Comparison of ENCODE assay signal across 9 cellular contexts in genomic region chr9:124859803-124860581, GRCh38. TPM values are rescaled to one million over a fixed set of nuclear protein-coding genes. Genes with fewer than 3 reads are reported as not detected.
DNase-seq lines count a peak whose midpoint lies in the region; ATAC-seq, FAIRE-seq and TF ChIP-seq lines count a peak whose summit lies in the region.
"Had no signal": no experiment of that assay in that cellular context is flagged by ENCODE, and none has a peak within 500 bp of the region (broad histone marks: within the 10 kb centered on the region; RNA-seq: fewer than 3 reads in every experiment).

No MANE protein-coding gene starts in this region.

- no peak overlapping the region for H2BK12ac ChIP-seq in mesenchymal stem cell (ENCODE audit: low read length in 2 of 2)

- H3K9ac ChIP-seq in HUES6 (ENCODE audit: low read length) (peak overlapping the region; percentile 100), astrocyte (ENCODE audit: low read length) (peak overlapping the region; percentile 98), mesenchymal stem cell (ENCODE audit: low read length) (peak overlapping the region; percentile 94)

- WGBS in mesenchymal stem cell: 79% methylated on average over 5 of the region's 10 CpGs

- peaks cover 7% of the 10 kb centered on the region for H3K79me1 ChIP-seq in mesenchymal stem cell (replicated peaks; ENCODE audit: low read length, poor library complexity, severe bottlenecking)

- H2AFZ ChIP-seq in astrocyte (ENCODE audit: low read depth, low read length) (no peak overlapping the region), mesenchymal stem cell (ENCODE audit: low read depth, low read length) (no peak overlapping the region)

- H3K4me3 ChIP-seq in AG04449 (ENCODE audit: low read depth, low read length) (peak overlapping the region; percentile 80), HUES6 (ENCODE audit: low read depth, low read length) (peak overlapping the region; percentile 89), astrocyte (ENCODE audit: insufficient read depth, low read depth, low read length) (peak overlapping the region; percentile 96), mesenchymal stem cell (ENCODE audit: insufficient read depth in 1 of 2, low read depth in 1 of 2, low read length in 2 of 2) (peak overlapping the region in 1 of 2 experiments; percentile 99)

- H3K36me3 Mint-ChIP-seq in astrocyte (ENCODE audit: low read depth, unreplicated experiment): peaks cover 20% of the 10 kb centered on the region

- no peak overlapping the region for H3K23ac ChIP-seq in mesenchymal stem cell (ENCODE audit: low read length in 2 of 2)

- no peaks in the 10 kb centered on the region for H3K27me3 Mint-ChIP-seq in astrocyte (ENCODE audit: low read depth, unreplicated experiment)

- no peaks in the 10 kb centered on the region for H3K9me3 Mint-ChIP-seq in astrocyte (ENCODE audit: unreplicated experiment)

- DNase-seq in AG04449 (ENCODE audit: low read depth, low spot score) (no peak), astrocyte (ENCODE audit: low read depth) (no peak), mesenchymal stem cell (no peak), GDM1 (lab: John Stamatoyannopoulos, UW) (no peak), hepatic stellate cell (ENCODE audit: low spot score) (no peak), DMS53 treated with DMSO at 0.1 percent for 48 hours (lab: John Stamatoyannopoulos, UW; ENCODE audit: unreplicated experiment) (no peak)
- DNase-seq: NCI-H1092 had no signal

- no peak for FAIRE-seq in astrocyte (lab: Jason Lieb, UNC)

- H3K4me1 Mint-ChIP-seq in astrocyte (ENCODE audit: low read depth, unreplicated experiment): peaks cover 22% of the 10 kb centered on the region

- POLR2A ChIA-PET in AG04449 (lab: Yijun Ruan, JAX): interaction anchor here (1.1 to 1.8 kb wide), 3 partner anchors 10 to 89 kb away, joined by 4 to 7 read pairs (median 5); partner anchors contain the start of gene NR6A1

- H3K4me2 ChIP-seq in astrocyte (ENCODE audit: low read length) (peak overlapping the region; percentile 100), mesenchymal stem cell (ENCODE audit: low read length, poor library complexity, severe bottlenecking) (peak overlapping the region; percentile 63)

- no peak overlapping the region for H3K27ac ChIP-seq in HUES6 (ENCODE audit: low read depth, low read length)
- peak overlapping the region; percentile 90 for H3K27ac ChIP-seq in astrocyte (ENCODE audit: low read depth, low read length)
- no peak overlapping the region for H3K27ac ChIP-seq in mesenchymal stem cell (ENCODE audit: low read length, poor library complexity, severe bottlenecking)

- peak overlapping the region; percentile 95 for H3K4me3 Mint-ChIP-seq in astrocyte (ENCODE audit: unreplicated experiment)

- CTCF ChIA-PET in AG04449 (lab: Yijun Ruan, JAX): interaction anchor here (0.6 to 42.1 kb wide), 12 partner anchors 8 to 513 kb away, joined by 3 to 2098 read pairs (median 4); partner anchors contain the start of genes NR6A1, OLFML2A and WDR38

- no peaks in the 10 kb centered on the region for H3K27me3 ChIP-seq in HUES6 (ENCODE audit: control insufficient read depth, insufficient read depth, low read length)
- no peaks in the 10 kb centered on the region for H3K27me3 ChIP-seq in astrocyte (ENCODE audit: insufficient read depth, low read length)
- H3K27me3 ChIP-seq in mesenchymal stem cell (ENCODE audit: control insufficient read depth in 1 of 2, insufficient read depth in 1 of 2, low read length in 2 of 2): no peaks in the 10 kb centered on the region

- peak overlapping the region; percentile 34 for H3K27ac Mint-ChIP-seq in astrocyte (ENCODE audit: unreplicated experiment)

- H4K20me1 ChIP-seq in astrocyte (ENCODE audit: insufficient read depth, low read length): peaks cover 61% of the 10 kb centered on the region

- H3K4me1 ChIP-seq in HUES6 (ENCODE audit: control insufficient read depth, insufficient read depth, low read length) (peaks cover 7% of the 10 kb centered on the region), astrocyte (ENCODE audit: insufficient read depth, low read length) (peaks cover 19% of the 10 kb centered on the region), mesenchymal stem cell (ENCODE audit: control insufficient read depth, insufficient read depth, low read depth, low read length) (peaks cover 24% of the 10 kb centered on the region)

- no peak overlapping the region for H2BK5ac ChIP-seq in mesenchymal stem cell (ENCODE audit: low read depth, low read length, poor library complexity, severe bottlenecking)

- H3K36me3 ChIP-seq in HUES6 (ENCODE audit: control insufficient read depth, insufficient read depth, low read length) (peaks cover 49% of the 10 kb centered on the region), astrocyte (ENCODE audit: insufficient read depth, low read length) (peaks cover 30% of the 10 kb centered on the region), mesenchymal stem cell (ENCODE audit: control insufficient read depth in 1 of 2, insufficient read depth in 2 of 2, low read depth in 1 of 2, low read length in 2 of 2) (peaks cover 48 to 58% of the 10 kb centered on the region in 2 experiments)

- H2BK120ac ChIP-seq in mesenchymal stem cell (ENCODE audit: low read depth, low read length): no peak overlapping the region

- no peak overlapping the region for H3K4ac ChIP-seq in mesenchymal stem cell (ENCODE audit: low read depth in 1 of 2, low read length in 2 of 2)

- H3K14ac ChIP-seq in mesenchymal stem cell (ENCODE audit: low read length in 2 of 2): no peak overlapping the region

- ATAC-seq in HG02623 (IDR thresholded peaks at IDR 0.05; ENCODE audit: unreplicated experiment): no peak

- H2BK15ac ChIP-seq in mesenchymal stem cell (ENCODE audit: low read depth, poor library complexity, severe bottlenecking): no peak overlapping the region

- no peak overlapping the region for H4K8ac ChIP-seq in mesenchymal stem cell (ENCODE audit: low read length)

- H3K79me2 ChIP-seq in astrocyte (ENCODE audit: insufficient read depth, low read length): peaks cover 39% of the 10 kb centered on the region

- no peak overlapping the region for H3K18ac ChIP-seq in mesenchymal stem cell (ENCODE audit: low read depth in 1 of 2, low read length in 2 of 2)

- no peak overlapping the region for H4K91ac ChIP-seq in mesenchymal stem cell (ENCODE audit: low read length)

- no peak overlapping the region for H2AK5ac ChIP-seq in mesenchymal stem cell (ENCODE audit: low read length, severe bottlenecking)

- no peak for TF ChIP-seq CTCF in AG04449 (IDR thresholded peaks at IDR 0.05; ENCODE audit: insufficient read depth, low read length, missing control alignments)
- no peak for TF ChIP-seq CTCF in astrocyte (IDR thresholded peaks at IDR 0.05; ENCODE audit: insufficient read depth, low read depth, low read length)

- H3K9me3 ChIP-seq in HUES6 (ENCODE audit: control insufficient read depth, insufficient read depth, low read depth, low read length) (no peaks in the 10 kb centered on the region), astrocyte (ENCODE audit: insufficient read depth, low read depth, low read length) (no peaks in the 10 kb centered on the region), mesenchymal stem cell (ENCODE audit: control insufficient read depth, low read length) (no peaks in the 10 kb centered on the region)

RNA-seq across cellular contexts. Expression of gene RPL35, which starts 1.8 kb away (rescaled TPM):
- 1,209 and 1,259 TPM in 2 replicates for total RNA-seq in astrocyte
- polyA plus RNA-seq in mesenchymal stem cell (2013, experiment 1 of 2): 4,023 TPM
- polyA plus RNA-seq in mesenchymal stem cell (2013, experiment 2 of 2): 3,898 TPM

RNA-seq across cellular contexts. Expression of gene ARPC5L, which starts 1.9 kb away (rescaled TPM):
- total RNA-seq in astrocyte: 56.0 and 57.0 TPM in 2 replicates
- polyA plus RNA-seq in mesenchymal stem cell (2013, experiment 1 of 2): 42.5 TPM
- 42.7 TPM for polyA plus RNA-seq in mesenchymal stem cell (2013, experiment 2 of 2)

RNA-seq across cellular contexts. Expression of gene WDR38, which starts 6.7 kb away (rescaled TPM):
- not detected in 2 replicates for total RNA-seq in astrocyte
- polyA plus RNA-seq in mesenchymal stem cell (2013, experiment 1 of 2): not detected
- not detected for polyA plus RNA-seq in mesenchymal stem cell (2013, experiment 2 of 2)
